In genomic region chr22:41683052-41683451, GRCh38 we compare ENCODE assay signal across 1 cellular context.
TF ChIP-seq lines count a peak whose summit lies in the region.

No MANE protein-coding gene starts in this region.

TF ChIP-seq in neural cell, 6 proteins besides CTCF, POLR2A, EP300 and RAD21 (continued from another document):
- TF ChIP-seq, protein P1, sequence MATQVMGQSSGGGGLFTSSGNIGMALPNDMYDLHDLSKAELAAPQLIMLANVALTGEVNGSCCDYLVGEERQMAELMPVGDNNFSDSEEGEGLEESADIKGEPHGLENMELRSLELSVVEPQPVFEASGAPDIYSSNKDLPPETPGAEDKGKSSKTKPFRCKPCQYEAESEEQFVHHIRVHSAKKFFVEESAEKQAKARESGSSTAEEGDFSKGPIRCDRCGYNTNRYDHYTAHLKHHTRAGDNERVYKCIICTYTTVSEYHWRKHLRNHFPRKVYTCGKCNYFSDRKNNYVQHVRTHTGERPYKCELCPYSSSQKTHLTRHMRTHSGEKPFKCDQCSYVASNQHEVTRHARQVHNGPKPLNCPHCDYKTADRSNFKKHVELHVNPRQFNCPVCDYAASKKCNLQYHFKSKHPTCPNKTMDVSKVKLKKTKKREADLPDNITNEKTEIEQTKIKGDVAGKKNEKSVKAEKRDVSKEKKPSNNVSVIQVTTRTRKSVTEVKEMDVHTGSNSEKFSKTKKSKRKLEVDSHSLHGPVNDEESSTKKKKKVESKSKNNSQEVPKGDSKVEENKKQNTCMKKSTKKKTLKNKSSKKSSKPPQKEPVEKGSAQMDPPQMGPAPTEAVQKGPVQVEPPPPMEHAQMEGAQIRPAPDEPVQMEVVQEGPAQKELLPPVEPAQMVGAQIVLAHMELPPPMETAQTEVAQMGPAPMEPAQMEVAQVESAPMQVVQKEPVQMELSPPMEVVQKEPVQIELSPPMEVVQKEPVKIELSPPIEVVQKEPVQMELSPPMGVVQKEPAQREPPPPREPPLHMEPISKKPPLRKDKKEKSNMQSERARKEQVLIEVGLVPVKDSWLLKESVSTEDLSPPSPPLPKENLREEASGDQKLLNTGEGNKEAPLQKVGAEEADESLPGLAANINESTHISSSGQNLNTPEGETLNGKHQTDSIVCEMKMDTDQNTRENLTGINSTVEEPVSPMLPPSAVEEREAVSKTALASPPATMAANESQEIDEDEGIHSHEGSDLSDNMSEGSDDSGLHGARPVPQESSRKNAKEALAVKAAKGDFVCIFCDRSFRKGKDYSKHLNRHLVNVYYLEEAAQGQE (IDR thresholded peaks at IDR 0.05; ENCODE audit: borderline replicate concordance): no peak
- no peak for TF ChIP-seq POLR2AphosphoS5 (IDR thresholded peaks at IDR 0.05)
